ENCODE assay signal across 8 cellular contexts in the genomic region with DNA sequence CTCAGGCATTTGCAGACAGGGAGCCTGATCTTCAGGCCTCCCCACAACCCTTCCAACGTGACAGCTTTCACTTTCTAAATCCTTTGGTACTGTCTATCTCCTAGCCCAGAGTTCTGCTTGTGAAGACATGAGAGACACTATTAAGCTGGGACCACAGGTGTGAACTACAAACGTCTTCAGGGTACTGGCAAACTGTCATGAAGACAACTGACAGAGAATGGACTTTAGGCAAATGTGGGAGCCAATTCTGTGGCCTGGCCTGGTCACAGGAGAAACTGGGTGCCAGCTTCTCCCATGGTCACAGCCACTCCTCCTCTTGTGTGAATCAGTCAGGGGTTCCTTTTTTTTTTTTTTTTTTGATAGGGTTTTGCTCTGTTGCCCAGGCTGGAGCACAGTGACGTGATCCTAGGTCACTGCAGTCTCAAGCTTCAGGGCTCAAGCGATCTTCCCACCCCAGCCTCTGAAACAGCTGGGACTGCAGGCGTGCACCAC. TPM values are rescaled to one million over a fixed set of nuclear protein-coding genes. Genes with fewer than 3 reads are reported as not detected.
DNase-seq lines count a peak whose midpoint lies in the region; ATAC-seq and TF ChIP-seq lines count a peak whose summit lies in the region.

No MANE protein-coding gene starts in this region.

- peak overlapping the region; percentile 40 for H3K4me3 Mint-ChIP-seq in activated CD4-positive, alpha-beta memory T cell treated with anti-CD3 and anti-CD28 coated beads, Interleukin-2, amount 10 ng/mL, durations not matched to agents 7 days and 5 days
- peak overlapping the region; percentile 62 to 72 for H3K4me3 Mint-ChIP-seq in stimulated activated naive CD8-positive, alpha-beta T cell treated with anti-CD3 and anti-CD28 coated beads, Interleukin-15, amount 100 ng/mL, for 72 hours

- peaks cover 0 to 6% of the 10 kb centered on the region in 2 donors for H3K9me3 ChIP-seq in breast epithelium
- H3K9me3 ChIP-seq in mammary epithelial cell (replicated peaks; ENCODE audit: insufficient read depth, low read length) = no peaks in the 10 kb centered on the region

- no peaks in the 10 kb centered on the region for H4K20me1 ChIP-seq in mammary epithelial cell (ENCODE audit: insufficient read depth, low read length)

- dilution Hi-C loops in mammary epithelial cell (cut with HindIII; ENCODE audit: low sequenced_read_pairs) = no loop called here

- no peak overlapping the region for H3K9ac ChIP-seq in mammary epithelial cell (ENCODE audit: insufficient read depth, low read length)

- H3K4me1 Mint-ChIP-seq in activated CD4-positive, alpha-beta memory T cell treated with anti-CD3 and anti-CD28 coated beads, Interleukin-2, amount 10 ng/mL, durations not matched to agents 7 days and 5 days = peaks cover 87% of the 10 kb centered on the region
- peaks cover 71% of the 10 kb centered on the region for H3K4me1 Mint-ChIP-seq in stimulated activated naive CD8-positive, alpha-beta T cell treated with anti-CD3 and anti-CD28 coated beads, Interleukin-15, amount 100 ng/mL, for 72 hours

- TF ChIP-seq CTCF in breast epithelium (IDR thresholded peaks at IDR 0.05) (no peak), mammary epithelial cell (conservative IDR thresholded peaks at IDR 0.05 in 1 of 2, IDR thresholded peaks at IDR 0.05 in 1 of 2; ENCODE audit: extremely low read depth in 1 of 2, insufficient read depth in 1 of 2, low read depth in 1 of 2, low read length in 2 of 2) (no peak), foreskin keratinocyte (conservative IDR thresholded peaks at IDR 0.05) (no peak)

- H3K27ac ChIP-seq in breast epithelium (peak overlapping the region; percentile 36 to 43), mammary epithelial cell (ENCODE audit: insufficient read depth, low read depth, low read length) (no peak overlapping the region), foreskin keratinocyte (no peak overlapping the region)

- H3K4me3 ChIP-seq in breast epithelium = no peak overlapping the region
- H3K4me3 ChIP-seq in mammary epithelial cell (replicated peaks in 1 of 3; ENCODE audit: insufficient read depth in 1 of 3, low read depth in 2 of 3, low read length in 3 of 3) = no peak overlapping the region

- 67% methylated on average over 5 of the region's 5 CpGs for WGBS in mammary epithelial cell (ENCODE audit: low coverage, missing lambda C conversion rate)

- in situ Hi-C loops in mammary epithelial cell (cut with MboI; ENCODE audit: low sequenced_read_pairs in 2 of 2) = no loop called here

- ATAC-seq in HG03045 (IDR thresholded peaks at IDR 0.05; ENCODE audit: unreplicated experiment) (peak; percentile 76), foreskin keratinocyte (no peak)
- ATAC-seq in stimulated activated naive CD8-positive, alpha-beta T cell treated with anti-CD3 and anti-CD28 coated beads, Interleukin-15, amount 100 ng/mL, for 72 hours = peak; percentile 92

- H3K27me3 ChIP-seq in breast epithelium = no peaks in the 10 kb centered on the region
- H3K27me3 ChIP-seq in mammary epithelial cell (ENCODE audit: insufficient read depth, low read length) = no peaks in the 10 kb centered on the region
- H3K27me3 ChIP-seq in foreskin keratinocyte = no peaks in the 10 kb centered on the region

- H3K36me3 ChIP-seq in breast epithelium = no peaks in the 10 kb centered on the region
- peaks cover 3% of the 10 kb centered on the region for H3K36me3 ChIP-seq in mammary epithelial cell (ENCODE audit: insufficient read depth, low read length)

- BruUV-seq in mammary epithelial cell (replicated peaks; lab: Mats Ljungman, UMichigan) = no TSS peak

- POLR2A ChIA-PET in activated CD4-positive, alpha-beta memory T cell treated with anti-CD3 and anti-CD28 coated beads, Interleukin-2, amount 10 ng/mL, durations not matched to agents 7 days and 5 days (lab: Charles Lee) = interaction anchor here (0.6 to 13.5 kb wide), 9 partner anchors 9 to 188 kb away, joined by 3 to 221 read pairs (median 3); a partner anchor contains a TSS

- no peak for TF ChIP-seq POLR2A in breast epithelium (IDR thresholded peaks at IDR 0.05)

- DNase-seq in breast epithelium (ENCODE audit: low spot score in 2 of 2) = no peak
- no peak for DNase-seq in mammary epithelial cell
- DNase-seq in activated CD4-positive, alpha-beta memory T cell treated with anti-CD3 and anti-CD28 coated beads, Interleukin-2, amount 10 ng/mL, durations not matched to agents 7 days and 5 days = peak; percentile 31
- DNase-seq in stimulated activated naive CD8-positive, alpha-beta T cell treated with anti-CD3 and anti-CD28 coated beads, Interleukin-15, amount 100 ng/mL, for 72 hours = peak; percentile 38 to 41
- DNase-seq in NCI-H187 (lab: John Stamatoyannopoulos, UW) = no peak
- DNase-seq in inferior parietal cortex (ENCODE audit: extremely low spot score) = no peak
- DNase-seq in foreskin keratinocyte = no peak

- H3K27ac Mint-ChIP-seq in activated CD4-positive, alpha-beta memory T cell treated with anti-CD3 and anti-CD28 coated beads, Interleukin-2, amount 10 ng/mL, durations not matched to agents 7 days and 5 days = peak overlapping the region; percentile 93
- peak overlapping the region; percentile 81 to 96 for H3K27ac Mint-ChIP-seq in stimulated activated naive CD8-positive, alpha-beta T cell treated with anti-CD3 and anti-CD28 coated beads, Interleukin-15, amount 100 ng/mL, for 72 hours

- no peak overlapping the region for H3K4me2 ChIP-seq in mammary epithelial cell (ENCODE audit: insufficient read depth, low read depth, low read length)

- H3K27me3 Mint-ChIP-seq in activated CD4-positive, alpha-beta memory T cell treated with anti-CD3 and anti-CD28 coated beads, Interleukin-2, amount 10 ng/mL, durations not matched to agents 7 days and 5 days = no peaks in the 10 kb centered on the region
- no peaks in the 10 kb centered on the region for H3K27me3 Mint-ChIP-seq in stimulated activated naive CD8-positive, alpha-beta T cell treated with anti-CD3 and anti-CD28 coated beads, Interleukin-15, amount 100 ng/mL, for 72 hours

- intact Hi-C loops in breast epithelium (cut with DNase I; ENCODE audit: low total_unique reads) (no loop called here), mammary epithelial cell (cut with micrococcal nuclease) (no loop called here)

- CTCF ChIA-PET in mammary epithelial cell (lab: Charles Lee; ENCODE audit: low non-redundant PET) = no interaction called here
- CTCF ChIA-PET in activated CD4-positive, alpha-beta memory T cell treated with anti-CD3 and anti-CD28 coated beads, Interleukin-2, amount 10 ng/mL, durations not matched to agents 7 days and 5 days (lab: Charles Lee) = interaction anchor here (0.7 to 2.6 kb wide), 8 partner anchors 9 to 124 kb away, joined by 3 to 19 read pairs (median 4); a partner anchor contains a TSS

- no peaks in the 10 kb centered on the region for H3K4me1 ChIP-seq in breast epithelium
- no peaks in the 10 kb centered on the region for H3K4me1 ChIP-seq in mammary epithelial cell (ENCODE audit: insufficient read depth, low read length)
- H3K4me1 ChIP-seq in foreskin keratinocyte = no peaks in the 10 kb centered on the region

- H3K36me3 Mint-ChIP-seq in activated CD4-positive, alpha-beta memory T cell treated with anti-CD3 and anti-CD28 coated beads, Interleukin-2, amount 10 ng/mL, durations not matched to agents 7 days and 5 days (ENCODE audit: low read depth) = peaks cover 85% of the 10 kb centered on the region

- no peaks in the 10 kb centered on the region for H3K9me3 Mint-ChIP-seq in activated CD4-positive, alpha-beta memory T cell treated with anti-CD3 and anti-CD28 coated beads, Interleukin-2, amount 10 ng/mL, durations not matched to agents 7 days and 5 days
- H3K9me3 Mint-ChIP-seq in stimulated activated naive CD8-positive, alpha-beta T cell treated with anti-CD3 and anti-CD28 coated beads, Interleukin-15, amount 100 ng/mL, for 72 hours = no peaks in the 10 kb centered on the region

- H3K79me2 ChIP-seq in mammary epithelial cell (ENCODE audit: insufficient read depth, low read length) = no peaks in the 10 kb centered on the region

- H2AFZ ChIP-seq in mammary epithelial cell (ENCODE audit: low read depth, low read length) = no peak overlapping the region

RNA-seq across cellular contexts. Expression of a gene that starts 10.4 kb away (rescaled TPM):
- total RNA-seq in breast epithelium (10 to 100 TPM in 2 of 3 donors, 1 to 10 TPM in 1; 8.8 to 14.9 (median 14.6) TPM), mammary epithelial cell (10 to 100 TPM; 11.3 to 17.6 TPM), foreskin keratinocyte (32.1 and 35.0 TPM in 2 replicates)
- polyA plus RNA-seq in mammary epithelial cell (14.6 TPM), foreskin keratinocyte (19.8 and 20.0 TPM in 2 replicates)
- 38.8 TPM for polyA minus RNA-seq in mammary epithelial cell
- 100 to 1,000 TPM in 1 of 2 experiments, 10 to 100 TPM in 1; 99.4 to 101 TPM for total RNA-seq in activated CD4-positive, alpha-beta memory T cell treated with anti-CD3 and anti-CD28 coated beads, Interleukin-2, amount 10 ng/mL, durations not matched to agents 7 days and 5 days

RNA-seq across cellular contexts. Expression of a gene that starts 52.1 kb away (rescaled TPM):
- total RNA-seq in breast epithelium = 10 to 100 TPM; 43.8 to 80.6 (median 54.7) TPM
- total RNA-seq in mammary epithelial cell = 10 to 100 TPM; 44.7 to 52.4 TPM
- 69.6 TPM for polyA plus RNA-seq in mammary epithelial cell
- polyA minus RNA-seq in mammary epithelial cell = 39.5 TPM
- total RNA-seq in activated CD4-positive, alpha-beta memory T cell treated with anti-CD3 and anti-CD28 coated beads, Interleukin-2, amount 10 ng/mL, durations not matched to agents 7 days and 5 days = 10 to 100 TPM; 46.1 to 47.3 TPM
- 70.0 and 72.0 TPM in 2 replicates for total RNA-seq in foreskin keratinocyte
- 79.3 and 82.3 TPM in 2 replicates for polyA plus RNA-seq in foreskin keratinocyte

Comparison
In these comparisons a context has a peak if more than half of its experiments do, and no peak if none do; other contexts are left out.
1. H3K27ac ChIP-seq: peak in breast epithelium (2 of 2); none in mammary epithelial cell (single experiment) and foreskin keratinocyte (single experiment).
2. DNase-seq: peak in activated CD4-positive, alpha-beta memory T cell treated with anti-CD3 and anti-CD28 coated beads, Interleukin-2, amount 10 ng/mL, durations not matched to agents 7 days and 5 days (single experiment) and stimulated activated naive CD8-positive, alpha-beta T cell treated with anti-CD3 and anti-CD28 coated beads, Interleukin-15, amount 100 ng/mL, for 72 hours (2 of 2); none in breast epithelium (0 of 2), mammary epithelial cell (single experiment), NCI-H187 (0 of 2), inferior parietal cortex (single experiment) and foreskin keratinocyte (0 of 2).